In genomic region chr6:97497713-97498331, GRCh38 we compare ENCODE assay signal across 8 cellular contexts.
DNase-seq lines count a peak whose midpoint lies in the region; ATAC-seq and TF ChIP-seq lines count a peak whose summit lies in the region.

No MANE protein-coding gene starts in this region.

- intact Hi-C loops in CD4-positive, alpha-beta T cell (cut with DNase I, micrococcal nuclease) = loop anchor here (1.0 to 2.0 kb wide), 3 partner anchors 1347 to 1621 kb away; no protein-coding TSS in a partner anchor

- CTCF ChIA-PET in CD4-positive, alpha-beta T cell (lab: Charles Lee) = interaction anchor here (1.4 to 1.7 kb wide), 2 partner anchors 11 to 1622 kb away, joined by 5 to 8 read pairs; no protein-coding TSS in a partner anchor

- H3K9me3 Mint-ChIP-seq in CD4-positive, alpha-beta T cell = no peaks in the 10 kb centered on the region
- no peaks in the 10 kb centered on the region for H3K9me3 Mint-ChIP-seq in central memory CD8-positive, alpha-beta T cell

- no peaks in the 10 kb centered on the region for H3K9me3 ChIP-seq in CD4-positive, alpha-beta T cell (ENCODE audit: control insufficient read depth, low read length)

- no peak overlapping the region for H3K27ac ChIP-seq in CD4-positive, alpha-beta T cell (ENCODE audit: low read depth, low read length)

- POLR2A ChIA-PET in CD4-positive, alpha-beta T cell (lab: Charles Lee) = no interaction called here

- H3K36me3 Mint-ChIP-seq in CD4-positive, alpha-beta T cell (ENCODE audit: low read depth) = no peaks in the 10 kb centered on the region
- H3K36me3 Mint-ChIP-seq in central memory CD8-positive, alpha-beta T cell (ENCODE audit: insufficient read depth) = peaks cover 1% of the 10 kb centered on the region

- no peak overlapping the region for H3K27ac Mint-ChIP-seq in CD4-positive, alpha-beta T cell
- H3K27ac Mint-ChIP-seq in central memory CD8-positive, alpha-beta T cell (ENCODE audit: low read depth) = no peak overlapping the region

- peak; percentile 81 for TF ChIP-seq CTCF in CD4-positive, alpha-beta T cell (IDR thresholded peaks at IDR 0.05)

- peak; percentile 84 for ATAC-seq in CD4-positive, alpha-beta T cell (ENCODE audit: poor library complexity)
- peak; percentile 96 for ATAC-seq in GM19324 (IDR thresholded peaks at IDR 0.05; ENCODE audit: low FRiP score, unreplicated experiment)
- ATAC-seq in HG03342 (IDR thresholded peaks at IDR 0.05; ENCODE audit: unreplicated experiment) = peak; percentile 98
- ATAC-seq in central memory CD8-positive, alpha-beta T cell (replicated peaks; ENCODE audit: extremely low read depth, poor library complexity, severe bottlenecking) = peak; percentile 71

- DNase-seq in CD4-positive, alpha-beta T cell = peak; percentile 17 to 56 (median 35)
- DNase-seq in NCI-H2227 (lab: John Stamatoyannopoulos, UW; ENCODE audit: unreplicated experiment) (peak; percentile 71), left kidney (ENCODE audit: low read depth, low spot score) (peak; percentile 90)
- DNase-seq in activated CD4-positive, CD25-positive, alpha-beta regulatory T cell (lab: John Stamatoyannopoulos, UW) = peak in 3 of 4 experiments; percentile 1 to 9 (median 1)
- peak; percentile 13 to 24 for DNase-seq in central memory CD8-positive, alpha-beta T cell (ENCODE audit: low spot score in 2 of 2)
- DNase-seq in stimulated activated CD4-positive, alpha-beta T cell treated with anti-CD3 and anti-CD28 coated beads, Interleukin-4, amount 100 ng/mL, for 24 hours = peak; percentile 63

- no peaks in the 10 kb centered on the region for H3K4me1 Mint-ChIP-seq in CD4-positive, alpha-beta T cell (ENCODE audit: low read depth)
- H3K4me1 Mint-ChIP-seq in central memory CD8-positive, alpha-beta T cell = no peaks in the 10 kb centered on the region

- no peak overlapping the region for H3K4me3 Mint-ChIP-seq in CD4-positive, alpha-beta T cell
- no peak overlapping the region for H3K4me3 Mint-ChIP-seq in central memory CD8-positive, alpha-beta T cell

- peaks cover 4% of the 10 kb centered on the region for H3K27me3 ChIP-seq in CD4-positive, alpha-beta T cell (ENCODE audit: control insufficient read depth, insufficient read depth, low read length)

- peaks cover 29% of the 10 kb centered on the region for H3K27me3 Mint-ChIP-seq in CD4-positive, alpha-beta T cell
- peaks cover 33% of the 10 kb centered on the region for H3K27me3 Mint-ChIP-seq in central memory CD8-positive, alpha-beta T cell

Comparison
In these comparisons a context has a peak if more than half of its experiments do, and no peak if none do; other contexts are left out.
1. DNase-seq: peak in every context shown above with its lines; median percentile 90 in left kidney; 71 in NCI-H2227; 63 in stimulated activated CD4-positive, alpha-beta T cell treated with anti-CD3 and anti-CD28 coated beads, Interleukin-4, amount 100 ng/mL, for 24 hours; 35 in CD4-positive, alpha-beta T cell; 18 in central memory CD8-positive, alpha-beta T cell; 1 in activated CD4-positive, CD25-positive, alpha-beta regulatory T cell.